In the genomic region with DNA sequence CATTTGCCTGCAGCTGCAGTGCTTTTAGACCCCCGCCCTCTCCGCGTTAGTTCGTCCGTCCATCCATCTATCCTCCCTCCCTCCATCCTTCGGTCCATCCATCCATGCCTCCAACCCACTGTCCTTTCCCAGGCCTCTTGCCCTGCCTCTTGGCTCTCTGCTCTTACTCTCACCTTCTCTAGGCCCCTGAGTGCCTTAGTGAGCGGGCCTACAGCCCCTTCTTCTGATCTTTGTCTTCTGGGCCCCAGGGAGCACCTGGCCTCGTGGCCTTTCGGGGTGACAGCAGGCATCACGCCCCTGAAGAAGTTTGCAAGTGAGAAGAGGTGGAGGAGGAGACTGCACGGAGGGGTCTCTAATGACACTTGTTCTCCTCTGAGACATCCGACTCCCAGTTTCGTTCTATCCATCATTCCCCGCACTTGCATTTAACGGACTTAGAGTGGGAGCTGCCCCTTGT, we compare ENCODE assay signal across 9 cellular contexts. TPM values are rescaled to one million over a fixed set of nuclear protein-coding genes. Genes with fewer than 3 reads are reported as not detected.
DNase-seq lines count a peak whose midpoint lies in the region; ATAC-seq and TF ChIP-seq lines count a peak whose summit lies in the region.
"Had no signal": no experiment of that assay in that cellular context is flagged by ENCODE, and none has a peak within 500 bp of the region (broad histone marks: within the 10 kb centered on the region; RNA-seq: fewer than 3 reads in every experiment).

No MANE protein-coding gene starts in this region.

- no peak overlapping the region for H3K27ac ChIP-seq in SJSA1
- no peak overlapping the region for H3K27ac ChIP-seq in rectal smooth muscle tissue (ENCODE audit: low read depth, low read length)

- no peak for TF ChIP-seq CTCF in fibroblast of mammary gland (conservative IDR thresholded peaks at IDR 0.05; ENCODE audit: control insufficient read depth, insufficient read depth, low read depth, low read length)

- DNase-seq in SJSA1 (ENCODE audit: low read depth in 1 of 2, low spot score in 2 of 2): peak in 1 of 2 experiments; percentile 14
- peak; percentile 9 for DNase-seq in fibroblast of mammary gland (ENCODE audit: low read depth)
- DNase-seq in HUDEP-2 (lab: John Stamatoyannopoulos, UW; ENCODE audit: unreplicated experiment in 76 of 76): no peak
- no peak for DNase-seq in NCI-H2029 treated with DMSO at 0.1 percent for 48 hours (lab: John Stamatoyannopoulos, UW)
- DNase-seq in NCI-H345 treated with DMSO at 0.1 percent for 48 hours (lab: John Stamatoyannopoulos, UW; ENCODE audit: unreplicated experiment): no peak
- DNase-seq in A172 (ENCODE audit: low spot score): no peak

- peak overlapping the region; percentile 90 for H3K4me3 ChIP-seq in SJSA1
- H3K4me3 ChIP-seq in fibroblast of mammary gland (ENCODE audit: control insufficient read depth, low read depth, low read length): peak overlapping the region; percentile 73
- peak overlapping the region; percentile 93 for H3K4me3 ChIP-seq in rectal smooth muscle tissue (ENCODE audit: low read length)

- peak overlapping the region; percentile 3 for H3K9ac ChIP-seq in rectal smooth muscle tissue (ENCODE audit: low read length)

- H3K4me1 ChIP-seq in SJSA1 (replicated peaks) (peaks cover 17% of the 10 kb centered on the region), rectal smooth muscle tissue (ENCODE audit: control insufficient read depth, insufficient read depth, low read length) (peaks cover 9% of the 10 kb centered on the region)

- H3K36me3 ChIP-seq in SJSA1: peaks cover 29% of the 10 kb centered on the region
- H3K36me3 ChIP-seq in rectal smooth muscle tissue (ENCODE audit: control insufficient read depth, insufficient read depth, low read length): no peaks in the 10 kb centered on the region

- H3K27me3 ChIP-seq in SJSA1 (replicated peaks) (peaks cover 7% of the 10 kb centered on the region), rectal smooth muscle tissue (ENCODE audit: control insufficient read depth, insufficient read depth, low read length) (no peaks in the 10 kb centered on the region)

- ATAC-seq in GM19395 (IDR thresholded peaks at IDR 0.05; ENCODE audit: unreplicated experiment): peak; percentile 6

- H3K9me3 ChIP-seq in SJSA1 (replicated peaks): no peaks in the 10 kb centered on the region

RNA-seq across cellular contexts. Expression of a gene that starts 0.8 kb away (rescaled TPM):
- total RNA-seq in SJSA1 (2014; rRNA removed; shearing (Covaris generic)): 4.1 and 5.7 TPM in 2 replicates
- 3.0 and 5.4 TPM in 2 replicates for total RNA-seq in A172 (2014; rRNA removed; shearing (Covaris generic))

RNA-seq across cellular contexts. Expression of a gene that starts 9.3 kb away (rescaled TPM):
- total RNA-seq in SJSA1 (2014; rRNA removed; shearing (Covaris generic)): 3.5 and 5.5 TPM in 2 replicates
- total RNA-seq in A172 (2014; rRNA removed; shearing (Covaris generic)): 5.4 and 5.7 TPM in 2 replicates

RNA-seq across cellular contexts. Expression of a gene that starts 18.2 kb away (rescaled TPM):
- total RNA-seq in SJSA1 (2014; rRNA removed; shearing (Covaris generic)): 0.11 TPM in 1 of 2 replicates, not detected in the other
- 0.24 TPM in 1 of 2 replicates, not detected in the other for total RNA-seq in A172 (2014; rRNA removed; shearing (Covaris generic))

RNA-seq across cellular contexts. Expression of a gene that starts 25.0 kb away (rescaled TPM):
- total RNA-seq in SJSA1 (2014; rRNA removed; shearing (Covaris generic)): 0.41 and 0.55 TPM in 2 replicates
- 0.10 TPM in 1 of 2 replicates, not detected in the other for total RNA-seq in A172 (2014; rRNA removed; shearing (Covaris generic))

RNA-seq across cellular contexts. Expression of a gene that starts 55.1 kb away (rescaled TPM):
- total RNA-seq in SJSA1 (2014; rRNA removed; shearing (Covaris generic)): 0.34 TPM in 1 of 2 replicates, not detected in the other
- total RNA-seq in A172 (2014; rRNA removed; shearing (Covaris generic)): not detected in 2 replicates
- total RNA-seq: subcutaneous adipose tissue had no signal
